26 cellular contexts compared by ENCODE assay signal in genomic region chr12:102638777-102639176, GRCh38.
DNase-seq lines count a peak whose midpoint lies in the region; ATAC-seq and TF ChIP-seq lines count a peak whose summit lies in the region.
"Had no signal": no experiment of that assay in that cellular context is flagged by ENCODE, and none has a peak within 500 bp of the region (broad histone marks: within the 10 kb centered on the region; RNA-seq: fewer than 3 reads in every experiment).

No MANE protein-coding gene starts in this region.

- BruUV-seq in A673 (replicated peaks; lab: Mats Ljungman, UMichigan), result no TSS peak
- BruUV-seq in IMR-90 (replicated peaks; lab: Mats Ljungman, UMichigan), result no TSS peak

- peaks cover 2% of the 10 kb centered on the region; the same call in 1 of the 2 replicates for H3K9me1 ChIP-seq in IMR-90 (ENCODE audit: insufficient read depth, low read length)

- H3K18ac ChIP-seq in IMR-90 (ENCODE audit: low read depth, low read length), result no peak overlapping the region

- H3K27me3 ChIP-seq in A673 (replicated peaks; ENCODE audit: insufficient read depth, low read depth, low read length, poor library complexity) (no peaks in the 10 kb centered on the region), IMR-90 (ENCODE audit: control insufficient read depth, insufficient read depth, low read length) (no peaks in the 10 kb centered on the region), SK-N-SH (ENCODE audit: insufficient read depth) (no peaks in the 10 kb centered on the region)
- H3K27me3 ChIP-seq: heart right ventricle, SJSA1, thyroid gland had no signal

- H3K4me3 ChIP-seq in A673 (ENCODE audit: low read depth, low read length, poor library complexity, severe bottlenecking) (no peak overlapping the region), IMR-90 (ENCODE audit: insufficient read depth, low read depth, low read length) (no peak overlapping the region), SK-N-SH (ENCODE audit: low read depth in 2 of 2, low read length in 1 of 2) (no peak overlapping the region)
- H3K4me3 ChIP-seq: coronary artery, heart right ventricle, mucosa of descending colon, SJSA1, smooth muscle cell, thyroid gland had no signal

- no peaks in the 10 kb centered on the region for H3K36me3 ChIP-seq in A673 (ENCODE audit: insufficient read depth, low read length, poor library complexity, severe bottlenecking)
- no peaks in the 10 kb centered on the region for H3K36me3 ChIP-seq in IMR-90 (ENCODE audit: control insufficient read depth, insufficient read depth, low read length)
- H3K36me3 ChIP-seq in SK-N-SH (replicated peaks in 1 of 2; ENCODE audit: control insufficient read depth in 1 of 2, insufficient read depth in 2 of 2, low read length in 1 of 2), result no peaks in the 10 kb centered on the region
- H3K36me3 ChIP-seq: heart right ventricle, SJSA1, thyroid gland had no signal

- no peaks in the 10 kb centered on the region for H3K79me1 ChIP-seq in IMR-90 (ENCODE audit: low read depth in 1 of 2, low read length in 2 of 2)

- no CpG with 5 or more reads among the region's 1 CpG for WGBS in IMR-90 (ENCODE audit: extremely low coverage in 2 of 2, insufficient read length in 1 of 2), 2 experiments
- WGBS in SK-N-SH (ENCODE audit: low lambda C conversion rate), result 15% methylated on average over 1 of the region's 1 CpG

- dilution Hi-C loops in IMR-90 (cut with HindIII; ENCODE audit: low sequenced_read_pairs, unreplicated experiment), result no loop called here

- H3K4me2 ChIP-seq in IMR-90 (ENCODE audit: low read depth, low read length) (no peak overlapping the region), SK-N-SH (no peak overlapping the region)
- H3K4me2 ChIP-seq: smooth muscle cell had no signal

- POLR2A ChIA-PET in A673 (lab: Charles Lee; ENCODE audit: low non-redundant PET), result no interaction called here
- POLR2A ChIA-PET in IMR-90 (lab: Charles Lee; ENCODE audit: unreplicated experiment), result no interaction called here
- POLR2A ChIA-PET in SK-N-SH (lab: Yijun Ruan, JAX), result no interaction called here

- H2BK20ac ChIP-seq in IMR-90 (ENCODE audit: low read depth, low read length), result no peak overlapping the region

- no peak overlapping the region; the same call in 1 of the 2 replicates for H3K4ac ChIP-seq in IMR-90 (ENCODE audit: low read depth, low read length)

- no peak overlapping the region for H2AK9ac ChIP-seq in IMR-90 (replicated peaks; ENCODE audit: low read depth, low read length, poor library complexity)

- peaks cover 8% of the 10 kb centered on the region for H3K9me3 ChIP-seq in A673 (ENCODE audit: low read depth, low read length, poor library complexity, severe bottlenecking)
- H3K9me3 ChIP-seq in IMR-90 (ENCODE audit: control insufficient read depth, insufficient read depth, low read length), result no peaks in the 10 kb centered on the region
- H3K9me3 ChIP-seq in SK-N-SH, result no peaks in the 10 kb centered on the region; the same call in 1 of the 2 replicates
- H3K9me3 ChIP-seq: SJSA1, thyroid gland had no signal

- TF ChIP-seq CTCF in A673 (conservative IDR thresholded peaks at IDR 0.05; ENCODE audit: low read depth, low read length), result no peak
- no peak for TF ChIP-seq CTCF in IMR-90 (conservative IDR thresholded peaks at IDR 0.05; ENCODE audit: low read depth, low read length)
- TF ChIP-seq CTCF in SK-N-SH (IDR thresholded peaks at IDR 0.05), result no peak

- H3K23ac ChIP-seq in IMR-90 (ENCODE audit: low read depth, low read length), result no peak overlapping the region

- no peak overlapping the region for H4K91ac ChIP-seq in IMR-90 (ENCODE audit: insufficient read depth, low read depth, low read length)

- CTCF ChIA-PET in A673 (lab: Charles Lee) (no interaction called here), IMR-90 (lab: Yijun Ruan, JAX) (no interaction called here), SK-N-SH (lab: Yijun Ruan, JAX) (interaction anchor here (0.7 kb wide), 1 partner anchor 157 kb away, joined by 3 read pairs; no protein-coding TSS in a partner anchor)

- H4K8ac ChIP-seq in IMR-90 (ENCODE audit: low read depth in 2 of 2, low read length in 2 of 2), result peak overlapping the region in 1 of 2 experiments; percentile 5; a peak in 1 of 4 replicates

- H3F3A ChIP-seq in SK-N-SH (replicated peaks; ENCODE audit: insufficient read depth), result peaks cover 4% of the 10 kb centered on the region

- no peak overlapping the region for H2BK120ac ChIP-seq in IMR-90 (ENCODE audit: low read depth, low read length)

- no peak for TF ChIP-seq POLR2A in IMR-90 (IDR thresholded peaks at IDR 0.05; ENCODE audit: low read depth, low read length)

- no peak overlapping the region for H3K27ac ChIP-seq in A673 (ENCODE audit: low read depth, low read length, poor library complexity, severe bottlenecking)
- no peak overlapping the region for H3K27ac ChIP-seq in IMR-90 (ENCODE audit: insufficient read depth, low read length)
- no peak overlapping the region for H3K27ac ChIP-seq in SK-N-SH (ENCODE audit: low read depth in 2 of 2, low read length in 1 of 2)
- H3K27ac ChIP-seq: coronary artery, heart right ventricle, SJSA1, thyroid gland had no signal

- H3K79me2 ChIP-seq in SK-N-SH (ENCODE audit: insufficient read depth), result no peaks in the 10 kb centered on the region

- H2AFZ ChIP-seq in IMR-90 (replicated peaks; ENCODE audit: low read length, poor library complexity) (no peak overlapping the region), SK-N-SH (ENCODE audit: low read depth) (0 out of 2 replicates have a peak overlapping the region, but pooled peaks have one; percentile 29)

- H3K9me2 ChIP-seq in SK-N-SH, result no peaks in the 10 kb centered on the region

- peak; percentile 64 for ATAC-seq in IMR-90 (ENCODE audit: low read depth)
- ATAC-seq in GM21526 (IDR thresholded peaks at IDR 0.05; ENCODE audit: low FRiP score, unreplicated experiment), result no peak
- no peak for ATAC-seq in GM19397 (IDR thresholded peaks at IDR 0.05; ENCODE audit: unreplicated experiment)
- ATAC-seq in HG02678 (IDR thresholded peaks at IDR 0.05; ENCODE audit: unreplicated experiment), result no peak
- ATAC-seq: activated CD8-positive, alpha-beta T cell treated with anti-CD3 and anti-CD28 coated beads for 36 hours; heart right ventricle; left ventricle myocardium superior; mucosa of descending colon; Panc1 had no signal

- no peak overlapping the region for H2BK15ac ChIP-seq in IMR-90 (ENCODE audit: low read depth, low read length)

- H3K4me1 ChIP-seq in A673 (ENCODE audit: insufficient read depth, low read length, poor library complexity, severe bottlenecking) (no peaks in the 10 kb centered on the region), IMR-90 (ENCODE audit: control insufficient read depth, insufficient read depth, low read length) (peaks cover 5% of the 10 kb centered on the region; the same call in 1 of the 2 replicates), SK-N-SH (ENCODE audit: control insufficient read depth in 1 of 2, insufficient read depth in 2 of 2, low read depth in 1 of 2, low read length in 1 of 2) (peaks cover 0 to 4% of the 10 kb centered on the region in 2 experiments; a peak in 2 of 4 replicates)
- H3K4me1 ChIP-seq: heart right ventricle, thyroid gland had no signal

- no peak overlapping the region for H3K56ac ChIP-seq in IMR-90 (ENCODE audit: extremely low read depth, insufficient read depth, low read length)

- no peak overlapping the region for H3K14ac ChIP-seq in IMR-90 (replicated peaks; ENCODE audit: low read depth, low read length)

- H4K5ac ChIP-seq in IMR-90 (ENCODE audit: low read depth, low read length), result no peak overlapping the region

- peak; percentile 6 for DNase-seq in A673 (ENCODE audit: low spot score)
- DNase-seq in IMR-90, result peak; percentile 76
- DNase-seq in SK-N-SH, result no peak
- peak; percentile 41 for DNase-seq in dedifferentiated amniotic fluid mesenchymal stem cell (ENCODE audit: extremely low spot score)
- DNase-seq in hepatic stellate cell (ENCODE audit: low spot score), result no peak
- DNase-seq: activated CD4-positive, CD25-positive, alpha-beta regulatory T cell; activated CD8-positive, alpha-beta T cell treated with anti-CD3 and anti-CD28 coated beads for 36 hours; activated naive CD4-positive, alpha-beta T cell treated with anti-CD3 and anti-CD28 coated beads for 36 hours; activated T-cell treated with anti-CD3 and anti-CD28 coated beads, Interleukin-2, amount 50 U/mL, for 1 hour; DMS 273 treated with DMSO at 0.1 percent for 48 hours; heart right ventricle; Karpas-422; left ventricle myocardium superior; mucosa of descending colon; NCI-H1417 treated with DMSO at 0.1 percent for 48 hours; NCI-H748 treated with DMSO at 0.1 percent for 48 hours; stimulated activated CD4-positive, alpha-beta T cell treated with anti-CD3 and anti-CD28 coated beads, Interleukin-2, amount 100 ng/mL, for 48 hours; stimulated activated naive CD4-positive, alpha-beta T cell treated with Interleukin-2 at 50 U/mL for 16 hours; thyroid gland had no signal

- no peak overlapping the region for H2AK5ac ChIP-seq in IMR-90 (ENCODE audit: low read depth, low read length)

- intact Hi-C loops in A673 (cut with micrococcal nuclease; ENCODE audit: unreplicated experiment), result no loop called here
- intact Hi-C loops in IMR-90 (cut with micrococcal nuclease), result no loop called here

- no peaks in the 10 kb centered on the region for H4K20me1 ChIP-seq in IMR-90 (ENCODE audit: insufficient read depth, low read length)
- H4K20me1 ChIP-seq in SK-N-SH (ENCODE audit: insufficient read depth), result no peaks in the 10 kb centered on the region

- peak overlapping the region; percentile 63 for H2BK5ac ChIP-seq in IMR-90 (ENCODE audit: low read depth, low read length, poor library complexity, severe bottlenecking)

- H3K9ac ChIP-seq in IMR-90 (ENCODE audit: low read depth, low read length) (no peak overlapping the region), SK-N-SH (no peak overlapping the region)

- no peak for TF ChIP-seq EP300 in SK-N-SH (IDR thresholded peaks at IDR 0.05; ENCODE audit: borderline replicate concordance in 1 of 2, low read depth in 1 of 2, low read length in 1 of 2)

- in situ Hi-C loops in IMR-90 (cut with MboI; ENCODE audit: low sequenced_read_pairs), result no loop called here

- TF ChIP-seq RAD21 in IMR-90 (IDR thresholded peaks at IDR 0.05; ENCODE audit: low read length) (no peak), SK-N-SH (IDR thresholded peaks at IDR 0.05; ENCODE audit: low read length) (no peak)

TF ChIP-seq in IMR-90, 13 proteins besides CTCF, POLR2A, EP300 and RAD21 (continues in another document):
- TF ChIP-seq MAFK (IDR thresholded peaks at IDR 0.05; ENCODE audit: low read depth, low read length) (peak; percentile 91), MXI1 (IDR thresholded peaks at IDR 0.05; ENCODE audit: borderline replicate concordance, low read depth, low read length) (no peak), FOS (IDR thresholded peaks at IDR 0.05; ENCODE audit: low read depth, low read length) (peak; percentile 37; the same call in 1 of the 2 replicates), NFE2L2 (IDR thresholded peaks at IDR 0.05; ENCODE audit: low read depth, low read length) (peak; percentile 100)

TF ChIP-seq in SK-N-SH, 30 proteins besides CTCF, POLR2A, EP300 and RAD21 (continues in another document):
- TF ChIP-seq NFIC (IDR thresholded peaks at IDR 0.05; ENCODE audit: borderline replicate concordance) (no peak), ELF1 (IDR thresholded peaks at IDR 0.05) (no peak; the same call in 1 of the 2 replicates), MEF2A (IDR thresholded peaks at IDR 0.05; ENCODE audit: borderline replicate concordance, low read depth) (peak; percentile 55), RFX5 (IDR thresholded peaks at IDR 0.05; ENCODE audit: low read length) (no peak)

Comparison
In these comparisons a context has a peak if more than half of its experiments do, and no peak if none do; other contexts are left out.
1. DNase-seq: peak in A673 (single experiment), IMR-90 (single experiment) and dedifferentiated amniotic fluid mesenchymal stem cell (single experiment); none in SK-N-SH (single experiment) and hepatic stellate cell (single experiment).